In the genomic region with DNA sequence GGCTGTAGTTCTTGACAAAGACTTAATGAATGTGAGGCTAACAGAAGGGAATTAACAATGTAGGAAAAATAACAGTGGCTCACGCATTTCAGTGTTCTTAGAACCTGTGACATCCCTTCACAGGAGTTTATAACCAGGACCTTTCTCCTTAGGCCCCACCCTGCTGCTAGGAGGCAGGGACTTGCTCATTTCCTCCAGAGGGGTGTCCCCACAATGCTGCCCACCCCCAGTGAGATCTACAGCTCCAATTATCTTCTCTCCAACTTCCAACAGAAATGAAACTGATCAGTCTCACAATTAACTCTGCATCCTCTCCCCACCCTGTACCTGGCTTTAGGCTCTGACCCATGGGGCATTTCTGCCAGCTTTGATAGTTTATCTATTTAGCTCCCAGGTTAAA, we compare ENCODE assay signal across 15 cellular contexts.
DNase-seq lines count a peak whose midpoint lies in the region; ATAC-seq lines count a peak whose summit lies in the region.
"Had no signal": no experiment of that assay in that cellular context is flagged by ENCODE, and none has a peak within 500 bp of the region (broad histone marks: within the 10 kb centered on the region; RNA-seq: fewer than 3 reads in every experiment).

No MANE protein-coding gene starts in this region.

- no peaks in the 10 kb centered on the region for H3K9me3 Mint-ChIP-seq in stimulated activated naive CD8-positive, alpha-beta T cell treated with anti-CD3 and anti-CD28 coated beads, Interleukin-15, Interleukin-2, amounts not matched to agents 100 ng/mL and 50 ng/mL, for 24 hours
- no peaks in the 10 kb centered on the region for H3K9me3 Mint-ChIP-seq in activated CD8-positive, alpha-beta T cell treated with anti-CD3 and anti-CD28 coated beads, Interleukin-2, amount 10 ng/mL, durations not matched to agents 7 days and 5 days (ENCODE audit: insufficient read depth)
- no peaks in the 10 kb centered on the region for H3K9me3 Mint-ChIP-seq in stimulated activated naive CD8-positive, alpha-beta T cell treated with anti-CD3 and anti-CD28 coated beads, Interleukin-15, amount 100 ng/mL, for 72 hours

- no peak overlapping the region for H3K4me3 Mint-ChIP-seq in stimulated activated naive CD8-positive, alpha-beta T cell treated with anti-CD3 and anti-CD28 coated beads, Interleukin-15, Interleukin-2, amounts not matched to agents 100 ng/mL and 50 ng/mL, for 24 hours
- no peak overlapping the region for H3K4me3 Mint-ChIP-seq in activated CD8-positive, alpha-beta T cell treated with anti-CD3 and anti-CD28 coated beads, Interleukin-2, amount 10 ng/mL, durations not matched to agents 7 days and 5 days
- no peak overlapping the region for H3K4me3 Mint-ChIP-seq in stimulated activated naive CD8-positive, alpha-beta T cell treated with anti-CD3 and anti-CD28 coated beads, Interleukin-15, amount 100 ng/mL, for 72 hours

- POLR2A ChIA-PET in activated CD8-positive, alpha-beta T cell treated with anti-CD3 and anti-CD28 coated beads, Interleukin-2, amount 10 ng/mL, durations not matched to agents 7 days and 5 days (lab: Charles Lee): no interaction called here

- CTCF ChIA-PET in activated CD8-positive, alpha-beta T cell treated with anti-CD3 and anti-CD28 coated beads, Interleukin-2, amount 10 ng/mL, durations not matched to agents 7 days and 5 days (lab: Charles Lee): interaction anchor here (0.7 to 1.9 kb wide), 3 partner anchors 170 to 317 kb away, joined by 3 to 4 read pairs (median 3); partner anchors contain the start of gene SEPTIN7

- H3K36me3 Mint-ChIP-seq in stimulated activated naive CD8-positive, alpha-beta T cell treated with anti-CD3 and anti-CD28 coated beads, Interleukin-15, Interleukin-2, amounts not matched to agents 100 ng/mL and 50 ng/mL, for 24 hours (ENCODE audit: low read depth): peaks cover 20% of the 10 kb centered on the region
- peaks cover 19% of the 10 kb centered on the region for H3K36me3 Mint-ChIP-seq in activated CD8-positive, alpha-beta T cell treated with anti-CD3 and anti-CD28 coated beads, Interleukin-2, amount 10 ng/mL, durations not matched to agents 7 days and 5 days (ENCODE audit: low read depth)

- intact Hi-C loops in left colon (cut with DNase I, micrococcal nuclease): no loop called here

- no peak for DNase-seq in stimulated activated naive CD8-positive, alpha-beta T cell treated with anti-CD3 and anti-CD28 coated beads, Interleukin-15, Interleukin-2, amounts not matched to agents 100 U/mL and 50 U/mL, for 24 hours
- no peak for DNase-seq in activated CD8-positive, alpha-beta T cell treated with anti-CD3 and anti-CD28 coated beads, Interleukin-2, amount 10 ng/mL, durations not matched to agents 7 days and 5 days
- DNase-seq in left colon (no peak), medulla oblongata (ENCODE audit: extremely low spot score) (no peak), DMS53 (lab: John Stamatoyannopoulos, UW) (no peak)
- no peak for DNase-seq in stimulated activated naive CD8-positive, alpha-beta T cell treated with anti-CD3 and anti-CD28 coated beads, Interleukin-15, amount 100 ng/mL, for 72 hours
- DNase-seq: Caco-2; KBM-7; NCI-H146; NCI-H2081 treated with DMSO at 0.1 percent for 48 hours; NCI-H226; NCI-H526; NK-92 treated with Interleukin-12 subunit alpha and Interleukin-12 subunit beta, amount 100 ng/mL, for 24 hours had no signal

- no peaks in the 10 kb centered on the region for H3K27me3 Mint-ChIP-seq in stimulated activated naive CD8-positive, alpha-beta T cell treated with anti-CD3 and anti-CD28 coated beads, Interleukin-15, Interleukin-2, amounts not matched to agents 100 ng/mL and 50 ng/mL, for 24 hours
- no peaks in the 10 kb centered on the region for H3K27me3 Mint-ChIP-seq in activated CD8-positive, alpha-beta T cell treated with anti-CD3 and anti-CD28 coated beads, Interleukin-2, amount 10 ng/mL, durations not matched to agents 7 days and 5 days (ENCODE audit: low read depth)
- H3K27me3 Mint-ChIP-seq in stimulated activated naive CD8-positive, alpha-beta T cell treated with anti-CD3 and anti-CD28 coated beads, Interleukin-15, amount 100 ng/mL, for 72 hours: no peaks in the 10 kb centered on the region

- no peaks in the 10 kb centered on the region for H3K4me1 Mint-ChIP-seq in stimulated activated naive CD8-positive, alpha-beta T cell treated with anti-CD3 and anti-CD28 coated beads, Interleukin-15, Interleukin-2, amounts not matched to agents 100 ng/mL and 50 ng/mL, for 24 hours (ENCODE audit: low read depth)
- H3K4me1 Mint-ChIP-seq in activated CD8-positive, alpha-beta T cell treated with anti-CD3 and anti-CD28 coated beads, Interleukin-2, amount 10 ng/mL, durations not matched to agents 7 days and 5 days (ENCODE audit: low read depth): no peaks in the 10 kb centered on the region
- no peaks in the 10 kb centered on the region for H3K4me1 Mint-ChIP-seq in stimulated activated naive CD8-positive, alpha-beta T cell treated with anti-CD3 and anti-CD28 coated beads, Interleukin-15, amount 100 ng/mL, for 72 hours

- no peak for ATAC-seq in stimulated activated naive CD8-positive, alpha-beta T cell treated with anti-CD3 and anti-CD28 coated beads, Interleukin-15, Interleukin-2, amounts not matched to agents 100 U/mL and 50 U/mL, for 24 hours
- ATAC-seq in activated CD8-positive, alpha-beta T cell treated with anti-CD3 and anti-CD28 coated beads, Interleukin-2, amount 10 ng/mL, durations not matched to agents 7 days and 5 days: peak; percentile 27
- ATAC-seq in left colon: peak; percentile 70
- peak; percentile 33 for ATAC-seq in stimulated activated naive CD8-positive, alpha-beta T cell treated with anti-CD3 and anti-CD28 coated beads, Interleukin-15, amount 100 ng/mL, for 72 hours
- ATAC-seq in HG02623 (IDR thresholded peaks at IDR 0.05; ENCODE audit: unreplicated experiment): no peak

- peak overlapping the region; percentile 2 for H3K27ac Mint-ChIP-seq in stimulated activated naive CD8-positive, alpha-beta T cell treated with anti-CD3 and anti-CD28 coated beads, Interleukin-15, Interleukin-2, amounts not matched to agents 100 ng/mL and 50 ng/mL, for 24 hours
- H3K27ac Mint-ChIP-seq in activated CD8-positive, alpha-beta T cell treated with anti-CD3 and anti-CD28 coated beads, Interleukin-2, amount 10 ng/mL, durations not matched to agents 7 days and 5 days: no peak overlapping the region
- peak overlapping the region in 1 of 2 donors; percentile 0 for H3K27ac Mint-ChIP-seq in stimulated activated naive CD8-positive, alpha-beta T cell treated with anti-CD3 and anti-CD28 coated beads, Interleukin-15, amount 100 ng/mL, for 72 hours

Comparison
In these comparisons a context has a peak if more than half of its experiments do, and no peak if none do; other contexts are left out.
1. ATAC-seq: peak in activated CD8-positive, alpha-beta T cell treated with anti-CD3 and anti-CD28 coated beads, Interleukin-2, amount 10 ng/mL, durations not matched to agents 7 days and 5 days (single experiment), left colon (single experiment) and stimulated activated naive CD8-positive, alpha-beta T cell treated with anti-CD3 and anti-CD28 coated beads, Interleukin-15, amount 100 ng/mL, for 72 hours (single experiment); none in stimulated activated naive CD8-positive, alpha-beta T cell treated with anti-CD3 and anti-CD28 coated beads, Interleukin-15, Interleukin-2, amounts not matched to agents 100 U/mL and 50 U/mL, for 24 hours (single experiment) and HG02623 (single experiment).